1 cellular context compared by ENCODE assay signal in genomic region chr2:180006781-180007579, GRCh38.
TF ChIP-seq lines count a peak whose summit lies in the region.

Gene CWC22 (minus strand): TSS chr2:180007297. CDS start chr2:179993341, 13,956 bp downstream.

TF ChIP-seq in H1, 55 proteins besides CTCF, POLR2A, EP300 and RAD21 (continued from another document):
- TF ChIP-seq CHD7 (IDR thresholded peaks at IDR 0.05; ENCODE audit: insufficient replicate concordance, low read length) (no peak), SUZ12 (IDR thresholded peaks at IDR 0.05; ENCODE audit: low read length) (no peak), CHD2 (IDR thresholded peaks at IDR 0.05; ENCODE audit: low read length) (no peak), SP4 (IDR thresholded peaks at IDR 0.05; ENCODE audit: low read length) (peak; percentile 72; the same call in 1 of the 2 replicates), RBBP5 (IDR thresholded peaks at IDR 0.05; ENCODE audit: borderline replicate concordance, low read depth, low read length) (peak; percentile 95), ATF2 (IDR thresholded peaks at IDR 0.05; ENCODE audit: low read length) (no peak; the same call in 1 of the 2 replicates), JUN (IDR thresholded peaks at IDR 0.05; ENCODE audit: low read depth, low read length) (no peak), TCF12 (IDR thresholded peaks at IDR 0.05; ENCODE audit: low read depth, low read length) (no peak), ZNF274 (IDR thresholded peaks at IDR 0.05; ENCODE audit: borderline replicate concordance, extremely low read depth, low read length) (no peak), BCL11A (IDR thresholded peaks at IDR 0.05; ENCODE audit: low read depth in 2 of 2, low read length in 2 of 2) (no peak), CEBPB (IDR thresholded peaks at IDR 0.05; ENCODE audit: low read depth, low read length) (no peak), TAF7 (optimal IDR thresholded peaks at IDR 0.05; ENCODE audit: borderline replicate concordance, low read depth, low read length) (peak; percentile 80), SP1 (IDR thresholded peaks at IDR 0.05; ENCODE audit: low read depth, low read length) (no peak), SIN3A (conservative IDR thresholded peaks at IDR 0.05 in 1 of 2, IDR thresholded peaks at IDR 0.05 in 1 of 2; ENCODE audit: low read depth in 1 of 2, low read length in 2 of 2) (0 out of 4 replicates have a peak, but pooled peaks have one; percentile 14 to 58), CBX5 (IDR thresholded peaks at IDR 0.05; ENCODE audit: low read depth, low read length) (no peak), PHF8 (conservative IDR thresholded peaks at IDR 0.05; ENCODE audit: low read depth, low read length) (peak; percentile 83), KDM5A (IDR thresholded peaks at IDR 0.05; ENCODE audit: low read length) (peak; percentile 69; the same call in 1 of the 2 replicates), TAF1 (IDR thresholded peaks at IDR 0.05; ENCODE audit: low read depth, low read length) (peak; percentile 93), BRCA1 (IDR thresholded peaks at IDR 0.05; ENCODE audit: low read depth, low read length) (no peak), MAX (IDR thresholded peaks at IDR 0.05) (no peak), HDAC2 (IDR thresholded peaks at IDR 0.05; ENCODE audit: borderline replicate concordance in 1 of 2, low read depth in 2 of 2, low read length in 2 of 2) (no peak), RNF2 (IDR thresholded peaks at IDR 0.05; ENCODE audit: borderline replicate concordance, low read depth, low read length, missing control alignments, poor library complexity, severe bottlenecking) (no peak), EGR1 (IDR thresholded peaks at IDR 0.05; ENCODE audit: borderline replicate concordance, low read depth, low read length) (no peak), GTF2F1 (IDR thresholded peaks at IDR 0.05; ENCODE audit: borderline replicate concordance, low read depth, low read length) (no peak), POU5F1 (IDR thresholded peaks at IDR 0.05; ENCODE audit: low read depth, low read length) (no peak), CHD1 (IDR thresholded peaks at IDR 0.05; ENCODE audit: low read depth, low read length) (no peak), E2F6 (IDR thresholded peaks at IDR 0.05) (no peak), YY1 (IDR thresholded peaks at IDR 0.05; ENCODE audit: low read depth, low read length) (peak; percentile 98), BACH1 (IDR thresholded peaks at IDR 0.05; ENCODE audit: low read length) (no peak), CBX8 (IDR thresholded peaks at IDR 0.05; ENCODE audit: borderline replicate concordance, low read depth, low read length) (no peak), CTBP2 (IDR thresholded peaks at IDR 0.05; ENCODE audit: borderline replicate concordance, insufficient read depth, insufficient read length, low read length) (no peak), KDM1A (IDR thresholded peaks at IDR 0.05; ENCODE audit: borderline replicate concordance, low read length) (no peak), EZH2 (IDR thresholded peaks at IDR 0.05; ENCODE audit: low read depth, low read length, severe bottlenecking) (no peak), SAP30 (IDR thresholded peaks at IDR 0.05; ENCODE audit: insufficient read depth, insufficient replicate concordance, low read length) (no peak), SIX5 (IDR thresholded peaks at IDR 0.05; ENCODE audit: low read depth, low read length) (peak; percentile 96), TEAD4 (IDR thresholded peaks at IDR 0.05; ENCODE audit: low read depth, low read length) (no peak), CREB1 (IDR thresholded peaks at IDR 0.05) (peak; percentile 94), NRF1 (IDR thresholded peaks at IDR 0.05; ENCODE audit: low read depth, low read length) (no peak), SP2 (IDR thresholded peaks at IDR 0.05; ENCODE audit: low read length) (no peak), POLR2AphosphoS5 (IDR thresholded peaks at IDR 0.05; ENCODE audit: low read depth, low read length) (peak; percentile 77), MAFK (IDR thresholded peaks at IDR 0.05; ENCODE audit: low read depth, low read length) (no peak), HDAC6 (IDR thresholded peaks at IDR 0.05; ENCODE audit: low read depth, low read length) (no peak), NANOG (IDR thresholded peaks at IDR 0.05; ENCODE audit: insufficient read depth, low read depth, low read length, poor library complexity, severe bottlenecking) (no peak), FOSL1 (IDR thresholded peaks at IDR 0.05; ENCODE audit: insufficient read depth, low read depth, low read length) (no peak), SRF (IDR thresholded peaks at IDR 0.05; ENCODE audit: low read depth, low read length) (no peak), RFX5 (IDR thresholded peaks at IDR 0.05; ENCODE audit: borderline replicate concordance, low read depth, low read length) (no peak), ASH2L (IDR thresholded peaks at IDR 0.05; ENCODE audit: low read length) (peak; percentile 98), KDM4A (IDR thresholded peaks at IDR 0.05; ENCODE audit: low read depth, low read length, severe bottlenecking) (peak; percentile 63)
TF ChIP-seq in H1: peak in this region for 15.
